In the genomic region with DNA sequence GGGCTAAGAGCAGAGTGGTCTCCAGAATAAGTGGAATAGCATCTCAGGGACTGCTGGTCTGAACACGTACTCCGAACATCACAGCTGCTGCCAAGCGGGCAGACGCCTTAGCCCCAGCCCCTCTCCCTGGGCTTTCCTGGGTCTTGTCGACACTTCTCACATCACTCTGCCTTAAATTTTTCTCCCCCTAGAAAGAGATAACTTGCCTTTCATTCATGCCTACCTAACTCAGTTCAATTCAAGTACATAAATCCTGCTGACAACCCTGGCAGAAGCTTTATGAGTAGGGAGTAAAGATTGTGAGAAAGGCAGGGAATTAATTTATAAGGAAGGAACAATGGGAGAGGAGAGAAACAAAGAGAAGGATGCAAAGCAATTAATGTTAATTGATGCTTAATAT, we compare ENCODE assay signal across 15 cellular contexts.
"Had no signal": no experiment of that assay in that cellular context is flagged by ENCODE, and none has a peak within 500 bp of the region (broad histone marks: within the 10 kb centered on the region; RNA-seq: fewer than 3 reads in every experiment).

No MANE protein-coding gene starts in this region.

- H3K4me3 Mint-ChIP-seq: dendritic cell treated with granulocyte-macrophage colony-stimulating factor and Interleukin-4, amounts not matched to agents 40 ng/mL and 50 ng/mL, for 4 days; effector memory CD8-positive, alpha-beta T cell; naive B cell had no signal

- DNase-seq: effector memory CD8-positive, alpha-beta T cell; erythroblast; foreskin keratinocyte; head of caudate nucleus; kidney; left cardiac atrium; left ventricle myocardium superior; mesendoderm; naive B cell; ovary; right cardiac atrium; stimulated activated CD4-positive, alpha-beta T cell treated with anti-CD3 and anti-CD28 coated beads, Interleukin-2, amount 100 ng/mL, for 48 hours; stimulated activated naive CD4-positive, alpha-beta T cell treated with Interleukin-2 at 50 U/mL for 16 hours; trophoblast cell had no signal

- H3K9me3 Mint-ChIP-seq: dendritic cell treated with granulocyte-macrophage colony-stimulating factor and Interleukin-4, amounts not matched to agents 40 ng/mL and 50 ng/mL, for 4 days; effector memory CD8-positive, alpha-beta T cell had no signal

- H3K4me1 Mint-ChIP-seq: naive B cell had no signal

- H3K27ac Mint-ChIP-seq: dendritic cell treated with granulocyte-macrophage colony-stimulating factor and Interleukin-4, amounts not matched to agents 40 ng/mL and 50 ng/mL, for 4 days; effector memory CD8-positive, alpha-beta T cell had no signal
